28 cellular contexts compared by ENCODE assay signal in genomic region chr10:71063431-71063830, GRCh38.
"Had no signal": no experiment of that assay in that cellular context is flagged by ENCODE, and none has a peak within 500 bp of the region (broad histone marks: within the 10 kb centered on the region; RNA-seq: fewer than 3 reads in every experiment).

No MANE protein-coding gene starts in this region.

- H3K27ac Mint-ChIP-seq: activated naive CD8-positive, alpha-beta T cell; activated T-helper 2 cell treated with anti-CD3 and anti-CD28 coated beads, Interferon-gamma antibody, Interleukin-2, Interleukin-4, amounts not matched to agents 10 μg/mL and 5 μg/mL and 100 μg/mL, durations not matched to agents 14 hours and 24 hours and 36 hours; stimulated activated effector memory CD8-positive, alpha-beta T cell treated with anti-CD3 and anti-CD28 coated beads, Interleukin-12 subunit alpha, Interleukin-12 subunit beta, amount 100 ng/mL, for 72 hours had no signal

- H3K36me3 Mint-ChIP-seq: activated naive CD8-positive, alpha-beta T cell; stimulated activated effector memory CD8-positive, alpha-beta T cell treated with anti-CD3 and anti-CD28 coated beads, Interleukin-12 subunit alpha, Interleukin-12 subunit beta, amount 100 ng/mL, for 72 hours had no signal

- H3K4me1 Mint-ChIP-seq: stimulated activated effector memory CD8-positive, alpha-beta T cell treated with anti-CD3 and anti-CD28 coated beads, Interleukin-12 subunit alpha, Interleukin-12 subunit beta, amount 100 ng/mL, for 72 hours had no signal

- H3K4me3 Mint-ChIP-seq: activated naive CD8-positive, alpha-beta T cell; activated T-cell treated with anti-CD3 and anti-CD28 coated beads, Interleukin-2, amount 50 U/mL, for 24 hours; neural crest cell; stimulated activated effector memory CD8-positive, alpha-beta T cell treated with anti-CD3 and anti-CD28 coated beads, Interleukin-12 subunit alpha, Interleukin-12 subunit beta, amount 100 ng/mL, for 72 hours had no signal

- H3K9me3 ChIP-seq: adrenal gland, breast epithelium, esophagus squamous epithelium, gastrocnemius medialis, mucosa of descending colon, prostate gland, stomach, suprapubic skin, tibial nerve had no signal

- H3K27me3 ChIP-seq: adrenal gland, breast epithelium, esophagus squamous epithelium, gastrocnemius medialis, suprapubic skin, tibial nerve had no signal

- H3K27me3 Mint-ChIP-seq: activated naive CD8-positive, alpha-beta T cell; activated T-cell treated with anti-CD3 and anti-CD28 coated beads, Interleukin-2, amount 50 U/mL, for 24 hours had no signal

- H3K36me3 ChIP-seq: adrenal gland, breast epithelium, esophagus squamous epithelium, gastrocnemius medialis, prostate gland, stomach, suprapubic skin, tibial nerve, WERI-Rb-1 had no signal

- DNase-seq: activated CD4-positive, alpha-beta T cell treated with anti-CD3 and anti-CD28 coated beads, Interleukin-2, amount 50 U/mL, for 1 hour; activated CD4-positive, CD25-positive, alpha-beta regulatory T cell treated with anti-CD3 and anti-CD28 coated beads, Interleukin-2, amount 50 U/mL, for 72 hours; activated naive CD4-positive, alpha-beta T cell; activated T-cell treated with anti-CD3 and anti-CD28 coated beads, Interleukin-2, amount 50 U/mL, for 24 hours; adrenal gland; cerebellar nuclear complex; esophagus squamous epithelium; gastrocnemius medialis; hippocampal formation; kidney glomerular epithelial cell; mucosa of descending colon; stimulated activated CD4-positive, alpha-beta T cell treated with anti-CD3 and anti-CD28 coated beads, Interleukin-1b, Interleukin-23, amount 100 ng/mL, for 48 hours; stomach; T-helper 1 cell; WERI-Rb-1 had no signal

- H3K9me3 Mint-ChIP-seq: activated T-cell treated with anti-CD3 and anti-CD28 coated beads, Interleukin-2, amount 50 U/mL, for 24 hours; activated T-helper 2 cell treated with anti-CD3 and anti-CD28 coated beads, Interferon-gamma antibody, Interleukin-2, Interleukin-4, amounts not matched to agents 10 μg/mL and 5 μg/mL and 100 μg/mL, durations not matched to agents 14 hours and 24 hours and 36 hours; neural crest cell; stimulated activated effector memory CD8-positive, alpha-beta T cell treated with anti-CD3 and anti-CD28 coated beads, Interleukin-12 subunit alpha, Interleukin-12 subunit beta, amount 100 ng/mL, for 72 hours had no signal

- FAIRE-seq: astrocyte, TTC549, urothelium cell line had no signal

- H3K4me3 ChIP-seq: adrenal gland, breast epithelium, coronary artery, esophagus squamous epithelium, gastrocnemius medialis, mucosa of descending colon, prostate gland, stomach, suprapubic skin, tibial nerve had no signal

- ATAC-seq: gastrocnemius medialis; mucosa of descending colon; right cardiac atrium; stimulated activated effector memory CD8-positive, alpha-beta T cell treated with anti-CD3 and anti-CD28 coated beads, Interleukin-12 subunit alpha, Interleukin-12 subunit beta, amount 100 ng/mL, for 72 hours had no signal

- H3K27ac ChIP-seq: adrenal gland, breast epithelium, coronary artery, esophagus squamous epithelium, gastrocnemius medialis, prostate gland, stomach, suprapubic skin, tibial nerve, WERI-Rb-1 had no signal

- H3K4me1 ChIP-seq: adrenal gland, breast epithelium, prostate gland, stomach, tibial nerve had no signal
